ENCODE assay signal across 29 cellular contexts in genomic region chr5:127022846-127023245, GRCh38.
"Had no signal": no experiment of that assay in that cellular context is flagged by ENCODE, and none has a peak within 500 bp of the region (broad histone marks: within the 10 kb centered on the region; RNA-seq: fewer than 3 reads in every experiment).

No MANE protein-coding gene starts in this region.

- H3K27me3 Mint-ChIP-seq: activated CD8-positive, alpha-beta T cell treated with anti-CD3 and anti-CD28 coated beads for 36 hours; activated naive CD8-positive, alpha-beta T cell; activated T-helper 17 cell treated with anti-CD3 and anti-CD28 coated beads, Interleukin-2, amount 50 U/mL, for 72 hours; T-helper 17 cell had no signal

- DNase-seq: activated CD4-positive, alpha-beta T cell treated with anti-CD3 and anti-CD28 coated beads for 4 hours; activated CD4-positive, alpha-beta T cell treated with anti-CD3 and anti-CD28 coated beads, Interleukin-2, amount 50 U/mL, for 1 hour; activated CD4-positive, alpha-beta T cell treated with anti-CD3 and anti-CD28 coated beads, Interleukin-2, amount 50 U/mL, for 48 hours; activated CD4-positive, CD25-positive, alpha-beta regulatory T cell; activated CD4-positive, CD25-positive, alpha-beta regulatory T cell treated with anti-CD3 and anti-CD28 coated beads, Interleukin-2, amount 50 U/mL, for 72 hours; activated CD8-positive, alpha-beta memory T cell treated with anti-CD3 and anti-CD28 coated beads for 24 hours; activated CD8-positive, alpha-beta T cell treated with anti-CD3 and anti-CD28 coated beads for 36 hours; activated effector memory CD4-positive, alpha-beta T cell treated with Interleukin-2 at 50 U/mL for 16 hours; activated gamma-delta T cell treated with Interleukin-2 at 50 U/mL for 16 hours; activated naive CD4-positive, alpha-beta T cell treated with anti-CD3 and anti-CD28 coated beads, Interleukin-2, amount 50 U/mL, for 16 hours; activated naive CD4-positive, alpha-beta T cell treated with Interleukin-2 at 50 U/mL for 16 hours; activated T-cell treated with anti-CD3 and anti-CD28 coated beads, Interleukin-2, amount 50 U/mL, for 4 hours; amniotic stem cell; anterior cingulate cortex; body of pancreas; caudate nucleus; cortex of kidney; dermis blood vessel endothelial cell; effector CD4-positive, alpha-beta T cell; esophagus squamous epithelium; foreskin melanocyte; heart right ventricle; T-helper 1 cell; T-helper 17 cell; T1000 had no signal

- H3K27ac Mint-ChIP-seq: activated CD8-positive, alpha-beta T cell treated with anti-CD3 and anti-CD28 coated beads for 36 hours; activated naive CD8-positive, alpha-beta T cell; activated T-helper 17 cell treated with anti-CD3 and anti-CD28 coated beads, Interleukin-2, amount 50 U/mL, for 72 hours; T-helper 17 cell; T-helper 2 cell treated with Interferon-gamma antibody and Interleukin-4, amounts not matched to agents 5 μg/mL and 100 μg/mL, for 36 hours had no signal

- H3K4me3 Mint-ChIP-seq: activated CD8-positive, alpha-beta T cell treated with anti-CD3 and anti-CD28 coated beads for 36 hours; activated naive CD8-positive, alpha-beta T cell; activated T-cell treated with anti-CD3 and anti-CD28 coated beads, Interleukin-2, amount 50 U/mL, for 4 hours; activated T-helper 17 cell treated with anti-CD3 and anti-CD28 coated beads, Interleukin-2, amount 50 U/mL, for 72 hours; T-helper 17 cell; T-helper 2 cell treated with Interferon-gamma antibody and Interleukin-4, amounts not matched to agents 5 μg/mL and 100 μg/mL, for 36 hours had no signal

- ATAC-seq: activated CD8-positive, alpha-beta T cell treated with anti-CD3 and anti-CD28 coated beads for 36 hours; activated T-cell treated with anti-CD3 and anti-CD28 coated beads, Interleukin-2, amount 50 U/mL, for 4 hours; activated T-helper 17 cell treated with anti-CD3 and anti-CD28 coated beads, Interleukin-2, amount 50 U/mL, for 72 hours; body of pancreas; gastroesophageal sphincter; heart right ventricle; T-helper 17 cell had no signal

- H3K9me3 Mint-ChIP-seq: activated CD8-positive, alpha-beta T cell treated with anti-CD3 and anti-CD28 coated beads for 36 hours; activated T-cell treated with anti-CD3 and anti-CD28 coated beads, Interleukin-2, amount 50 U/mL, for 4 hours; activated T-helper 17 cell treated with anti-CD3 and anti-CD28 coated beads, Interleukin-2, amount 50 U/mL, for 72 hours; T-helper 2 cell treated with Interferon-gamma antibody and Interleukin-4, amounts not matched to agents 5 μg/mL and 100 μg/mL, for 36 hours had no signal
